Comparison of ENCODE assay signal across 19 cellular contexts in genomic region chr1:25971882-25972180, GRCh38. TPM values are rescaled to one million over a fixed set of nuclear protein-coding genes. Genes with fewer than 3 reads are reported as not detected.
DNase-seq lines count a peak whose midpoint lies in the region; ATAC-seq and TF ChIP-seq lines count a peak whose summit lies in the region.
"Had no signal": no experiment of that assay in that cellular context is flagged by ENCODE, and none has a peak within 500 bp of the region (broad histone marks: within the 10 kb centered on the region; RNA-seq: fewer than 3 reads in every experiment).

No MANE protein-coding gene starts in this region.

- intact Hi-C loops in activated CD4-positive, alpha-beta T cell treated with anti-CD3 and anti-CD28 coated beads, Interleukin-2, amount 10 ng/mL, durations not matched to agents 24 days and 14 days (cut with micrococcal nuclease), result loop anchor here (1.0 kb wide), 2 partner anchors 26 to 77 kb away; partner anchors contain the start of gene PAFAH2
- intact Hi-C loops in posterior vena cava (cut with DNase I), result no loop called here

- no peaks in the 10 kb centered on the region for H3K9me3 ChIP-seq in KOPT-K1 (ENCODE audit: insufficient read depth, low read length, poor library complexity, severe bottlenecking)
- H3K9me3 ChIP-seq in neutrophil, result no peaks in the 10 kb centered on the region
- H3K9me3 ChIP-seq: A549, esophagus squamous epithelium, lower lobe of right lung, vagina had no signal

- peaks cover 52% of the 10 kb centered on the region for H3K36me3 Mint-ChIP-seq in activated CD4-positive, alpha-beta T cell treated with anti-CD3 and anti-CD28 coated beads, Interleukin-2, amount 10 ng/mL, durations not matched to agents 24 days and 14 days (ENCODE audit: low read depth)
- H3K36me3 Mint-ChIP-seq in activated naive CD8-positive, alpha-beta T cell, result peaks cover 16% of the 10 kb centered on the region

- peak overlapping the region; percentile 89 for H3K27ac Mint-ChIP-seq in activated CD4-positive, alpha-beta T cell treated with anti-CD3 and anti-CD28 coated beads, Interleukin-2, amount 10 ng/mL, durations not matched to agents 24 days and 14 days
- peak overlapping the region; percentile 94 for H3K27ac Mint-ChIP-seq in activated naive CD8-positive, alpha-beta T cell
- H3K27ac Mint-ChIP-seq: nephron had no signal

- ATAC-seq in GM21390 (IDR thresholded peaks at IDR 0.05; ENCODE audit: unreplicated experiment), result no peak
- ATAC-seq: A549 had no signal

- H3K9me3 Mint-ChIP-seq in activated CD4-positive, alpha-beta T cell treated with anti-CD3 and anti-CD28 coated beads, Interleukin-2, amount 10 ng/mL, durations not matched to agents 24 days and 14 days, result no peaks in the 10 kb centered on the region
- H3K9me3 Mint-ChIP-seq in activated naive CD8-positive, alpha-beta T cell (ENCODE audit: low read depth), result no peaks in the 10 kb centered on the region
- H3K9me3 Mint-ChIP-seq: brain, nephron had no signal

- DNase-seq in activated CD4-positive, alpha-beta T cell treated with anti-CD3 and anti-CD28 coated beads, Interleukin-2, amount 10 ng/mL, durations not matched to agents 24 days and 14 days, result no peak
- DNase-seq in activated CD4-positive, alpha-beta T cell treated with anti-CD3 and anti-CD28 coated beads for 48 hours, result no peak
- no peak for DNase-seq in posterior vena cava (ENCODE audit: low spot score)
- no peak for DNase-seq in NCI-H128 (lab: John Stamatoyannopoulos, UW; ENCODE audit: unreplicated experiment)
- DNase-seq: dermis blood vessel endothelial cell, esophagus squamous epithelium, H7, lower lobe of right lung, NCI-H1436, NCI-H226 had no signal

- H3K27me3 Mint-ChIP-seq in activated CD4-positive, alpha-beta T cell treated with anti-CD3 and anti-CD28 coated beads, Interleukin-2, amount 10 ng/mL, durations not matched to agents 24 days and 14 days, result no peaks in the 10 kb centered on the region
- H3K27me3 Mint-ChIP-seq in activated naive CD8-positive, alpha-beta T cell, result no peaks in the 10 kb centered on the region
- H3K27me3 Mint-ChIP-seq: brain had no signal

- H3K36me3 ChIP-seq in KOPT-K1 (ENCODE audit: insufficient read depth, low read length), result peaks cover 88% of the 10 kb centered on the region
- peaks cover 33% of the 10 kb centered on the region for H3K36me3 ChIP-seq in neutrophil

- peaks cover 7 to 9% of the 10 kb centered on the region in 2 experiments for H3K4me1 ChIP-seq in neutrophil (ENCODE audit: control insufficient read depth in 1 of 2, insufficient read depth in 1 of 2, low read depth in 1 of 2, low read length in 1 of 2)
- H3K4me1 ChIP-seq: A549, esophagus squamous epithelium, vagina had no signal

- peak overlapping the region; percentile 47 for H3K4me3 Mint-ChIP-seq in activated CD4-positive, alpha-beta T cell treated with anti-CD3 and anti-CD28 coated beads, Interleukin-2, amount 10 ng/mL, durations not matched to agents 24 days and 14 days
- peak overlapping the region; percentile 24 for H3K4me3 Mint-ChIP-seq in activated naive CD8-positive, alpha-beta T cell
- H3K4me3 Mint-ChIP-seq: brain, nephron had no signal

- no peak overlapping the region for H3K4me3 ChIP-seq in neutrophil (ENCODE audit: low read depth in 1 of 2, low read length in 1 of 2)
- H3K4me3 ChIP-seq: A549, esophagus squamous epithelium, lower lobe of right lung, vagina had no signal

- peaks cover 25% of the 10 kb centered on the region for H3K4me1 Mint-ChIP-seq in activated CD4-positive, alpha-beta T cell treated with anti-CD3 and anti-CD28 coated beads, Interleukin-2, amount 10 ng/mL, durations not matched to agents 24 days and 14 days
- peaks cover 38% of the 10 kb centered on the region for H3K4me1 Mint-ChIP-seq in activated naive CD8-positive, alpha-beta T cell (ENCODE audit: low read depth)
- H3K4me1 Mint-ChIP-seq: brain had no signal

- H3K27me3 ChIP-seq in neutrophil, result no peaks in the 10 kb centered on the region
- H3K27me3 ChIP-seq: esophagus squamous epithelium, vagina had no signal

- H3K27ac ChIP-seq in KOPT-K1 (ENCODE audit: low read depth, low read length, poor library complexity, severe bottlenecking) (peak overlapping the region; percentile 77), neutrophil (peak overlapping the region; percentile 36)
- H3K27ac ChIP-seq: A549, lower lobe of right lung, vagina had no signal

- no peak for TF ChIP-seq CTCF in neutrophil (IDR thresholded peaks at IDR 0.05)

RNA-seq across cellular contexts. Expression of gene PAFAH2, which starts 26.0 kb away (rescaled TPM):
- 6.8 and 7.6 TPM in 2 replicates for total RNA-seq in activated CD4-positive, alpha-beta T cell treated with anti-CD3 and anti-CD28 coated beads, Interleukin-2, amount 10 ng/mL, durations not matched to agents 24 days and 14 days
- total RNA-seq in posterior vena cava, result 1 to 10 TPM; 7.2 to 7.7 TPM

RNA-seq across cellular contexts. Expression of gene EXTL1, which starts 49.7 kb away (rescaled TPM):
- total RNA-seq in activated CD4-positive, alpha-beta T cell treated with anti-CD3 and anti-CD28 coated beads, Interleukin-2, amount 10 ng/mL, durations not matched to agents 24 days and 14 days, result not detected in 2 replicates
- 1 to 10 TPM in 1 of 2 donors, not detected in 1; 1.7 TPM for total RNA-seq in posterior vena cava
- total RNA-seq: dermis blood vessel endothelial cell, esophagus squamous epithelium, pulmonary artery endothelial cell had no signal
